In the genomic region with DNA sequence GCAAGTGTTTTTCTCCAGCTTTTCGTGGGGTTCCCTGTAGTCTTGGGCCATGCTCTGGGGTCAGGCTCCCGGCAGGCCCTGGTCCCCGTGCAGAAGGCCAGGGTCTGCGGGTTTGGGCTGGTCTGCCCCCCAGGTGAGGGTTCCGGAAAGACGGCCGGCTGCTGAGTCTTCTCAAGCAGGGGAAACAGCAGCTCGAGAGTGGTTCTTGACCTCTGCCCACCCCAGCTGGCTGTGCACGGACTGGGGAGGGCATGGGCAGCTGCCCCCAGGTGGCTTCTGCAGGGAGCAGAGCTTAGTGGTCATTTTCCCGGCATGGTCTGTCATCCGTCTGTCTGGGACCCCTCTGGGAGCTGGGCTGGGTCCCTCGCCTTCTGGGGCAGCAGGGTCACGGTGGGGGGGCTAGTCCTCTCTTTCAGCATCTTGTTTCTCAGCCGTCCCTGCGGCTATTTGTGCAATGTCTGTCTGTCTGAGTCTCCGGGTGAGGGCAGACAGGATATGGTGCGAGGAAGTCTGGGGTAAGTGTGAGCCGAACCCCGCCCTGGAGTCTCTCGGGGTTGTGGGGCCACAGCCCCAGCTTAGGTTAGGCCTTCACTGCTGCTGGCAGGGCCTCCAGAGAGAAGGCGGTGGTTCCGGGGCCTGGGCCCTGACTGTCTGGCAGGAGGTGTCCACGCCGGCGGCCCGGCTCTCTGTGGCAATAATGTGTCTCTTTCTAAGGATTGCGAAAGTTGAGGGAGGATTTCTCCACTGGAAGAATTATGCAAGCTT, we compare ENCODE assay signal across 1 cellular context.
A peak's percentile ranks its signal among the peaks of the same experiment; 100 is the strongest.
TF ChIP-seq lines count a peak whose summit lies in the region.

No MANE protein-coding gene starts in this region.

TF ChIP-seq in HEK293, 187 proteins besides CTCF, POLR2A, EP300 and RAD21 (continued from another document and continues in another):
- TF ChIP-seq, protein P1, sequence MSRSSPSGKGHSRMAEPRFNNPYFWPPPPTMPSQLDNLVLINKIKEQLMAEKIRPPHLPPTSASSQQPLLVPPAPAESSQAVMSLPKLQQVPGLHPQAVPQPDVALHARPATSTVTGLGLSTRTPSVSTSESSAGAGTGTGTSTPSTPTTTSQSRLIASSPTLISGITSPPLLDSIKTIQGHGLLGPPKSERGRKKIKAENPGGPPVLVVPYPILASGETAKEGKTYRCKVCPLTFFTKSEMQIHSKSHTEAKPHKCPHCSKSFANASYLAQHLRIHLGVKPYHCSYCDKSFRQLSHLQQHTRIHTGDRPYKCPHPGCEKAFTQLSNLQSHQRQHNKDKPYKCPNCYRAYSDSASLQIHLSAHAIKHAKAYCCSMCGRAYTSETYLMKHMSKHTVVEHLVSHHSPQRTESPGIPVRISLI (tag by site-specific recombination; IDR thresholded peaks at IDR 0.05): no peak
- TF ChIP-seq ZNF600 (tag by site-specific recombination; IDR thresholded peaks at IDR 0.05) (no peak), ZNF776 (tag by site-specific recombination; IDR thresholded peaks at IDR 0.05; ENCODE audit: borderline replicate concordance) (no peak), ZBTB17 (tag by site-specific recombination; IDR thresholded peaks at IDR 0.05) (no peak), RBAK (tag by site-specific recombination; IDR thresholded peaks at IDR 0.05) (no peak), ZNF202 (tag by site-specific recombination; IDR thresholded peaks at IDR 0.05; ENCODE audit: borderline replicate concordance) (no peak), ZNF501 (tag by site-specific recombination; IDR thresholded peaks at IDR 0.05) (no peak), ZNF311 (tag by site-specific recombination; IDR thresholded peaks at IDR 0.05; ENCODE audit: borderline replicate concordance) (no peak), ZNF223 (tag by site-specific recombination; IDR thresholded peaks at IDR 0.05) (no peak), ZNF157 (tag by site-specific recombination; IDR thresholded peaks at IDR 0.05) (no peak), ZNF529 (tag by site-specific recombination; IDR thresholded peaks at IDR 0.05; ENCODE audit: insufficient replicate concordance) (no peak), ZBTB21 (tag by site-specific recombination; IDR thresholded peaks at IDR 0.05) (no peak), BCL11A (tag by site-specific recombination; IDR thresholded peaks at IDR 0.05; ENCODE audit: low read depth) (no peak; the same call in 1 of the 2 replicates), ZNF549 (tag by site-specific recombination; IDR thresholded peaks at IDR 0.05) (no peak), ZNF354C (tag by site-specific recombination; IDR thresholded peaks at IDR 0.05; ENCODE audit: borderline replicate concordance, low read depth) (no peak), GLIS1 (tag by site-specific recombination; IDR thresholded peaks at IDR 0.05) (no peak), HOXC10 (CRISPR knock-in tag; IDR thresholded peaks at IDR 0.05) (no peak), SCRT1 (tag by site-specific recombination; IDR thresholded peaks at IDR 0.05; ENCODE audit: borderline replicate concordance) (no peak), ZNF416 (tag by site-specific recombination; IDR thresholded peaks at IDR 0.05) (no peak), ZNF391 (tag by site-specific recombination; IDR thresholded peaks at IDR 0.05; ENCODE audit: borderline replicate concordance, low read depth) (no peak), MYNN (tag by site-specific recombination; IDR thresholded peaks at IDR 0.05; ENCODE audit: borderline replicate concordance) (no peak), ZIC2 (tag by site-specific recombination; IDR thresholded peaks at IDR 0.05) (peak; percentile 55), ZNF248 (tag by site-specific recombination; IDR thresholded peaks at IDR 0.05) (no peak), ZFP41 (tag by site-specific recombination; IDR thresholded peaks at IDR 0.05; ENCODE audit: borderline replicate concordance) (no peak), ZNF521 (tag by site-specific recombination; IDR thresholded peaks at IDR 0.05) (no peak), ZNF335 (tag by site-specific recombination; conservative IDR thresholded peaks at IDR 0.05) (peak; percentile 83), ZNF514 (tag by site-specific recombination; IDR thresholded peaks at IDR 0.05) (no peak), ZNF394 (tag by site-specific recombination; IDR thresholded peaks at IDR 0.05; ENCODE audit: borderline replicate concordance) (no peak), ZNF140 (tag by site-specific recombination; IDR thresholded peaks at IDR 0.05) (no peak), GLIS2 (tag by site-specific recombination; IDR thresholded peaks at IDR 0.05) (0 out of 2 replicates have a peak, but pooled peaks have one; percentile 33), WT1 (tag by site-specific recombination; IDR thresholded peaks at IDR 0.05) (no peak), ZNF23 (tag by site-specific recombination; IDR thresholded peaks at IDR 0.05; ENCODE audit: borderline replicate concordance) (no peak), ZSCAN30 (tag by site-specific recombination; IDR thresholded peaks at IDR 0.05) (no peak), ZNF433 (tag by site-specific recombination; IDR thresholded peaks at IDR 0.05; ENCODE audit: low read depth) (no peak), ZFP3 (tag by site-specific recombination; IDR thresholded peaks at IDR 0.05; ENCODE audit: low read depth) (no peak), ZNF837 (tag by site-specific recombination; IDR thresholded peaks at IDR 0.05) (no peak)
- TF ChIP-seq, protein P2, sequence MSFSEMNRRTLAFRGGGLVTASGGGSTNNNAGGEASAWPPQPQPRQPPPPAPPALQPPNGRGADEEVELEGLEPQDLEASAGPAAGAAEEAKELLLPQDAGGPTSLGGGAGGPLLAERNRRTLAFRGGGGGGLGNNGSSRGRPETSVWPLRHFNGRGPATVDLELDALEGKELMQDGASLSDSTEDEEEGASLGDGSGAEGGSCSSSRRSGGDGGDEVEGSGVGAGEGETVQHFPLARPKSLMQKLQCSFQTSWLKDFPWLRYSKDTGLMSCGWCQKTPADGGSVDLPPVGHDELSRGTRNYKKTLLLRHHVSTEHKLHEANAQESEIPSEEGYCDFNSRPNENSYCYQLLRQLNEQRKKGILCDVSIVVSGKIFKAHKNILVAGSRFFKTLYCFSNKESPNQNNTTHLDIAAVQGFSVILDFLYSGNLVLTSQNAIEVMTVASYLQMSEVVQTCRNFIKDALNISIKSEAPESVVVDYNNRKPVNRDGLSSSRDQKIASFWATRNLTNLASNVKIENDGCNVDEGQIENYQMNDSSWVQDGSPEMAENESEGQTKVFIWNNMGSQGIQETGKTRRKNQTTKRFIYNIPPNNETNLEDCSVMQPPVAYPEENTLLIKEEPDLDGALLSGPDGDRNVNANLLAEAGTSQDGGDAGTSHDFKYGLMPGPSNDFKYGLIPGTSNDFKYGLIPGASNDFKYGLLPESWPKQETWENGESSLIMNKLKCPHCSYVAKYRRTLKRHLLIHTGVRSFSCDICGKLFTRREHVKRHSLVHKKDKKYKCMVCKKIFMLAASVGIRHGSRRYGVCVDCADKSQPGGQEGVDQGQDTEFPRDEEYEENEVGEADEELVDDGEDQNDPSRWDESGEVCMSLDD (tag by site-specific recombination; IDR thresholded peaks at IDR 0.05): no peak
- TF ChIP-seq, protein P3, sequence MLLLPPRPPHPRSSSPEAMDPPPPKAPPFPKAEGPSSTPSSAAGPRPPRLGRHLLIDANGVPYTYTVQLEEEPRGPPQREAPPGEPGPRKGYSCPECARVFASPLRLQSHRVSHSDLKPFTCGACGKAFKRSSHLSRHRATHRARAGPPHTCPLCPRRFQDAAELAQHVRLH (tag by site-specific recombination; IDR thresholded peaks at IDR 0.05): no peak
- TF ChIP-seq, protein P4, sequence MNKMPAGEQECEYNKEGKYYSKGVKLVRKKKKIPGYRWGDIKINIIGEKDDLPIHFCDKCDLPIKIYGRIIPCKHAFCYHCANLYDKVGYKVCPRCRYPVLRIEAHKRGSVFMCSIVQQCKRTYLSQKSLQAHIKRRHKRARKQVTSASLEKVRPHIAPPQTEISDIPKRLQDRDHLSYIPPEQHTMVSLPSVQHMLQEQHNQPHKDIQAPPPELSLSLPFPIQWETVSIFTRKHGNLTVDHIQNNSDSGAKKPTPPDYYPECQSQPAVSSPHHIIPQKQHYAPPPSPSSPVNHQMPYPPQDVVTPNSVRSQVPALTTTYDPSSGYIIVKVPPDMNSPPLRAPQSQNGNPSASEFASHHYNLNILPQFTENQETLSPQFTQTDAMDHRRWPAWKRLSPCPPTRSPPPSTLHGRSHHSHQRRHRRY (tag by site-specific recombination; IDR thresholded peaks at IDR 0.05): no peak
- TF ChIP-seq, protein P5, sequence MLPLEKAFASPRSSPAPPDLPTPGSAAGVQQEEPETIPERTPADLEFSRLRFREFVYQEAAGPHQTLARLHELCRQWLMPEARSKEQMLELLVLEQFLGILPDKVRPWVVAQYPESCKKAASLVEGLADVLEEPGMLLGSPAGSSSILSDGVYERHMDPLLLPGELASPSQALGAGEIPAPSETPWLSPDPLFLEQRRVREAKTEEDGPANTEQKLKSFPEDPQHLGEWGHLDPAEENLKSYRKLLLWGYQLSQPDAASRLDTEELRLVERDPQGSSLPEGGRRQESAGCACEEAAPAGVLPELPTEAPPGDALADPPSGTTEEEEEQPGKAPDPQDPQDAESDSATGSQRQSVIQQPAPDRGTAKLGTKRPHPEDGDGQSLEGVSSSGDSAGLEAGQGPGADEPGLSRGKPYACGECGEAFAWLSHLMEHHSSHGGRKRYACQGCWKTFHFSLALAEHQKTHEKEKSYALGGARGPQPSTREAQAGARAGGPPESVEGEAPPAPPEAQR (tag by site-specific recombination; IDR thresholded peaks at IDR 0.05): no peak
- TF ChIP-seq, protein P6, sequence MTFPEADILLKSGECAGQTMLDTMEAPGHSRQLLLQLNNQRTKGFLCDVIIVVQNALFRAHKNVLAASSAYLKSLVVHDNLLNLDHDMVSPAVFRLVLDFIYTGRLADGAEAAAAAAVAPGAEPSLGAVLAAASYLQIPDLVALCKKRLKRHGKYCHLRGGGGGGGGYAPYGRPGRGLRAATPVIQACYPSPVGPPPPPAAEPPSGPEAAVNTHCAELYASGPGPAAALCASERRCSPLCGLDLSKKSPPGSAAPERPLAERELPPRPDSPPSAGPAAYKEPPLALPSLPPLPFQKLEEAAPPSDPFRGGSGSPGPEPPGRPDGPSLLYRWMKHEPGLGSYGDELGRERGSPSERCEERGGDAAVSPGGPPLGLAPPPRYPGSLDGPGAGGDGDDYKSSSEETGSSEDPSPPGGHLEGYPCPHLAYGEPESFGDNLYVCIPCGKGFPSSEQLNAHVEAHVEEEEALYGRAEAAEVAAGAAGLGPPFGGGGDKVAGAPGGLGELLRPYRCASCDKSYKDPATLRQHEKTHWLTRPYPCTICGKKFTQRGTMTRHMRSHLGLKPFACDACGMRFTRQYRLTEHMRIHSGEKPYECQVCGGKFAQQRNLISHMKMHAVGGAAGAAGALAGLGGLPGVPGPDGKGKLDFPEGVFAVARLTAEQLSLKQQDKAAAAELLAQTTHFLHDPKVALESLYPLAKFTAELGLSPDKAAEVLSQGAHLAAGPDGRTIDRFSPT (tag by site-specific recombination; IDR thresholded peaks at IDR 0.05): peak; percentile 41; the same call in 1 of the 2 replicates
- TF ChIP-seq, protein P7, sequence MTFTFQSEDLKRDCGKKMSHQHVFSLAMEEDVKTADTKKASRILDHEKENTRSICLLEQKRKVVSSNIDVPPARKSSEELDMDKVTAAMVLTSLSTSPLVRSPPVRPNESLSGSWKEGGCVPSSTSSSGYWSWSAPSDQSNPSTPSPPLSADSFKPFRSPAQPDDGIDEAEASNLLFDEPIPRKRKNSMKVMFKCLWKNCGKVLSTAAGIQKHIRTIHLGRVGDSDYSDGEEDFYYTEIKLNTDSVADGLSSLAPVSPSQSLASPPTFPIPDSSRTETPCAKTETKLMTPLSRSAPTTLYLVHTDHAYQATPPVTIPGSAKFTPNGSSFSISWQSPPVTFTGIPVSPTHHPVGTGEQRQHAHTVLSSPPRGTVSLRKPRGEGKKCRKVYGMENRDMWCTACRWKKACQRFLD (tag by site-specific recombination; IDR thresholded peaks at IDR 0.05): no peak
- TF ChIP-seq, protein P8, sequence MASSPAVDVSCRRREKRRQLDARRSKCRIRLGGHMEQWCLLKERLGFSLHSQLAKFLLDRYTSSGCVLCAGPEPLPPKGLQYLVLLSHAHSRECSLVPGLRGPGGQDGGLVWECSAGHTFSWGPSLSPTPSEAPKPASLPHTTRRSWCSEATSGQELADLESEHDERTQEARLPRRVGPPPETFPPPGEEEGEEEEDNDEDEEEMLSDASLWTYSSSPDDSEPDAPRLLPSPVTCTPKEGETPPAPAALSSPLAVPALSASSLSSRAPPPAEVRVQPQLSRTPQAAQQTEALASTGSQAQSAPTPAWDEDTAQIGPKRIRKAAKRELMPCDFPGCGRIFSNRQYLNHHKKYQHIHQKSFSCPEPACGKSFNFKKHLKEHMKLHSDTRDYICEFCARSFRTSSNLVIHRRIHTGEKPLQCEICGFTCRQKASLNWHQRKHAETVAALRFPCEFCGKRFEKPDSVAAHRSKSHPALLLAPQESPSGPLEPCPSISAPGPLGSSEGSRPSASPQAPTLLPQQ (tag by site-specific recombination; IDR thresholded peaks at IDR 0.05): peak; percentile 59; the same call in 1 of the 2 replicates
- TF ChIP-seq, protein P9, sequence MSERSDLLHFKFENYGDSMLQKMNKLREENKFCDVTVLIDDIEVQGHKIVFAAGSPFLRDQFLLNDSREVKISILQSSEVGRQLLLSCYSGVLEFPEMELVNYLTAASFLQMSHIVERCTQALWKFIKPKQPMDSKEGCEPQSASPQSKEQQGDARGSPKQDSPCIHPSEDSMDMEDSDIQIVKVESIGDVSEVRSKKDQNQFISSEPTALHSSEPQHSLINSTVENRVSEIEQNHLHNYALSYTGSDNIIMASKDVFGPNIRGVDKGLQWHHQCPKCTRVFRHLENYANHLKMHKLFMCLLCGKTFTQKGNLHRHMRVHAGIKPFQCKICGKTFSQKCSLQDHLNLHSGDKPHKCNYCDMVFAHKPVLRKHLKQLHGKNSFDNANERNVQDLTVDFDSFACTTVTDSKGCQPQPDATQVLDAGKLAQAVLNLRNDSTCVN (tag by site-specific recombination; optimal IDR thresholded peaks at IDR 0.05): no peak
- TF ChIP-seq, protein P10, sequence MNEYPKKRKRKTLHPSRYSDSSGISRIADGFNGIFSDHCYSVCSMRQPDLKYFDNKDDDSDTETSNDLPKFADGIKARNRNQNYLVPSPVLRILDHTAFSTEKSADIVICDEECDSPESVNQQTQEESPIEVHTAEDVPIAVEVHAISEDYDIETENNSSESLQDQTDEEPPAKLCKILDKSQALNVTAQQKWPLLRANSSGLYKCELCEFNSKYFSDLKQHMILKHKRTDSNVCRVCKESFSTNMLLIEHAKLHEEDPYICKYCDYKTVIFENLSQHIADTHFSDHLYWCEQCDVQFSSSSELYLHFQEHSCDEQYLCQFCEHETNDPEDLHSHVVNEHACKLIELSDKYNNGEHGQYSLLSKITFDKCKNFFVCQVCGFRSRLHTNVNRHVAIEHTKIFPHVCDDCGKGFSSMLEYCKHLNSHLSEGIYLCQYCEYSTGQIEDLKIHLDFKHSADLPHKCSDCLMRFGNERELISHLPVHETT (tag by site-specific recombination; IDR thresholded peaks at IDR 0.05): no peak
